In genomic region chr22:37932821-37933578, GRCh38 we compare ENCODE assay signal across 10 cellular contexts. TPM values are rescaled to one million over a fixed set of nuclear protein-coding genes. Genes with fewer than 3 reads are reported as not detected.
A peak's percentile ranks its signal among the peaks of the same experiment; 100 is the strongest.
DNase-seq lines count a peak whose midpoint lies in the region; ATAC-seq, FAIRE-seq and TF ChIP-seq lines count a peak whose summit lies in the region.
"Had no signal": no experiment of that assay in that cellular context is flagged by ENCODE, and none has a peak within 500 bp of the region (broad histone marks: within the 10 kb centered on the region; RNA-seq: fewer than 3 reads in every experiment).

No MANE protein-coding gene starts in this region.

- intact Hi-C loops in left ventricle myocardium inferior (cut with micrococcal nuclease): no loop called here

- H3K27me3 ChIP-seq in RWPE2 (ENCODE audit: insufficient read depth, poor library complexity, severe bottlenecking) (no peaks in the 10 kb centered on the region), left ventricle myocardium inferior (ENCODE audit: low read depth) (no peaks in the 10 kb centered on the region)
- H3K27me3 ChIP-seq: neural progenitor cell had no signal

- H3K36me3 ChIP-seq in RWPE2 (ENCODE audit: low read depth) (peaks cover 97% of the 10 kb centered on the region), left ventricle myocardium inferior (peaks cover 63% of the 10 kb centered on the region)
- H3K36me3 ChIP-seq: neural progenitor cell had no signal

- H3K4me3 ChIP-seq in RWPE2 (ENCODE audit: severe bottlenecking) (no peak overlapping the region), left ventricle myocardium inferior (no peak overlapping the region), skin epidermis (no peak overlapping the region)
- H3K4me3 ChIP-seq: neural progenitor cell had no signal

- no peak for TF ChIP-seq POLR2A in GM12891 (IDR thresholded peaks at IDR 0.05; ENCODE audit: low read depth, low read length)

- no peak for TF ChIP-seq CTCF in RWPE2 (IDR thresholded peaks at IDR 0.05; ENCODE audit: poor library complexity, severe bottlenecking)
- TF ChIP-seq CTCF in left ventricle myocardium inferior (IDR thresholded peaks at IDR 0.05; ENCODE audit: borderline replicate concordance): no peak

- DNase-seq in DMS79 treated with DMSO at 0.1 percent for 48 hours (lab: John Stamatoyannopoulos, UW): peak; percentile 82
- no peak for DNase-seq in RWPE2 (ENCODE audit: low spot score)
- DNase-seq in left ventricle myocardium inferior: no peak
- DNase-seq in mucosa of gallbladder (ENCODE audit: low spot score): no peak
- no peak for DNase-seq in GM12891 (ENCODE audit: insufficient read length, low spot score)
- DNase-seq in activated T-cell treated with anti-CD3 and anti-CD28 coated beads for 4 hours: no peak

- H3K27ac ChIP-seq in RWPE2 (ENCODE audit: poor library complexity, severe bottlenecking): peak overlapping the region; percentile 30
- H3K27ac ChIP-seq in left ventricle myocardium inferior (replicated peaks): peak overlapping the region; percentile 65
- peak overlapping the region in 20 of 21 experiments; percentile 14 to 78 (median 57) for H3K27ac ChIP-seq in skin epidermis
- H3K27ac ChIP-seq: neural progenitor cell had no signal

- H3K9me3 ChIP-seq in RWPE2 (ENCODE audit: severe bottlenecking) (no peaks in the 10 kb centered on the region), left ventricle myocardium inferior (replicated peaks) (no peaks in the 10 kb centered on the region)

- no peak for FAIRE-seq in GM12891 (lab: Jason Lieb, UNC)

- peaks cover 4% of the 10 kb centered on the region for H3K4me1 ChIP-seq in RWPE2 (ENCODE audit: insufficient read depth, poor library complexity, severe bottlenecking)
- H3K4me1 ChIP-seq in left ventricle myocardium inferior: peaks cover 51% of the 10 kb centered on the region
- H3K4me1 ChIP-seq: neural progenitor cell had no signal

- ATAC-seq in RWPE2 (ENCODE audit: low read depth): peak; percentile 24; the same call in 2 of the 3 replicates
- ATAC-seq in HG02870 (IDR thresholded peaks at IDR 0.05; ENCODE audit: unreplicated experiment): no peak

TF ChIP-seq in GM12891, 5 proteins besides CTCF, POLR2A, EP300 and RAD21:
- TF ChIP-seq POU2F2 (IDR thresholded peaks at IDR 0.05; ENCODE audit: low read depth, low read length) (no peak), SPI1 (IDR thresholded peaks at IDR 0.05; ENCODE audit: low read depth, low read length) (no peak), POLR2AphosphoS5 (IDR thresholded peaks at IDR 0.05; ENCODE audit: low read depth, low read length) (no peak), PAX5 (IDR thresholded peaks at IDR 0.05; ENCODE audit: insufficient read depth, low read length, severe bottlenecking) (no peak), TAF1 (IDR thresholded peaks at IDR 0.05; ENCODE audit: low read depth, low read length) (no peak)

RNA-seq across cellular contexts. Expression of gene C22orf23, which starts 20.4 kb away (rescaled TPM):
- 0.82 TPM for total RNA-seq in left ventricle myocardium inferior
- not detected for total RNA-seq in mucosa of gallbladder
- 0.14 TPM for polyA plus RNA-seq in GM12891 (2012; ENCODE audit: low read depth, missing spikeins)

RNA-seq across cellular contexts. Expression of gene POLR2F, which starts 20.5 kb away (rescaled TPM):
- total RNA-seq in left ventricle myocardium inferior (79.3 TPM), mucosa of gallbladder (80.7 TPM)
- 84.4 TPM for polyA plus RNA-seq in GM12891 (2012; ENCODE audit: low read depth, missing spikeins)

RNA-seq across cellular contexts. Expression of gene MICALL1, which starts 26.9 kb away (rescaled TPM):
- total RNA-seq in left ventricle myocardium inferior: 14.8 TPM
- 55.1 TPM for total RNA-seq in mucosa of gallbladder
- 6.9 TPM for polyA plus RNA-seq in GM12891 (2012; ENCODE audit: low read depth, missing spikeins)

RNA-seq across cellular contexts. Expression of gene SOX10, which starts 51.4 kb away (rescaled TPM):
- 1.2 TPM for total RNA-seq in left ventricle myocardium inferior
- 5.1 TPM for total RNA-seq in mucosa of gallbladder
- polyA plus RNA-seq in GM12891 (2012; ENCODE audit: low read depth, missing spikeins): not detected
- total RNA-seq: activated CD8-positive, alpha-beta memory T cell treated with anti-CD3 and anti-CD28 coated beads for 36 hours had no signal
